Comparison of ENCODE assay signal across 1 cellular context in genomic region chr2:101493074-101493473, GRCh38.
TF ChIP-seq lines count a peak whose summit lies in the region.

No MANE protein-coding gene starts in this region.

TF ChIP-seq in HepG2, 621 proteins besides CTCF, POLR2A, EP300 and RAD21:
- TF ChIP-seq, protein P1, sequence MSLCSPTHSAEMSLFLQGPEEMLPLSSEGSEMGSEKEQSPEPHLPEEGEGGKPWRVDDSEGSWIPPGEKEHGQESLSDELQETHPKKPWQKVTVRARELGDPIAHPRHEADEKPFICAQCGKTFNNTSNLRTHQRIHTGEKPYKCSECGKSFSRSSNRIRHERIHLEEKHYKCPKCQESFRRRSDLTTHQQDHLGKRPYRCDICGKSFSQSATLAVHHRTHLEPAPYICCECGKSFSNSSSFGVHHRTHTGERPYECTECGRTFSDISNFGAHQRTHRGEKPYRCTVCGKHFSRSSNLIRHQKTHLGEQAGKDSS (CRISPR knock-in tag; IDR thresholded peaks at IDR 0.05; ENCODE audit: borderline replicate concordance, low read depth): no peak
- no peak for TF ChIP-seq ZNF350 (CRISPR knock-in tag; IDR thresholded peaks at IDR 0.05; ENCODE audit: borderline replicate concordance, low read depth)
- no peak for TF ChIP-seq ZNF142 (CRISPR knock-in tag; IDR thresholded peaks at IDR 0.05)
- no peak for TF ChIP-seq IKZF5 (CRISPR knock-in tag; IDR thresholded peaks at IDR 0.05)
